Comparison of ENCODE assay signal across 21 cellular contexts in the genomic region with DNA sequence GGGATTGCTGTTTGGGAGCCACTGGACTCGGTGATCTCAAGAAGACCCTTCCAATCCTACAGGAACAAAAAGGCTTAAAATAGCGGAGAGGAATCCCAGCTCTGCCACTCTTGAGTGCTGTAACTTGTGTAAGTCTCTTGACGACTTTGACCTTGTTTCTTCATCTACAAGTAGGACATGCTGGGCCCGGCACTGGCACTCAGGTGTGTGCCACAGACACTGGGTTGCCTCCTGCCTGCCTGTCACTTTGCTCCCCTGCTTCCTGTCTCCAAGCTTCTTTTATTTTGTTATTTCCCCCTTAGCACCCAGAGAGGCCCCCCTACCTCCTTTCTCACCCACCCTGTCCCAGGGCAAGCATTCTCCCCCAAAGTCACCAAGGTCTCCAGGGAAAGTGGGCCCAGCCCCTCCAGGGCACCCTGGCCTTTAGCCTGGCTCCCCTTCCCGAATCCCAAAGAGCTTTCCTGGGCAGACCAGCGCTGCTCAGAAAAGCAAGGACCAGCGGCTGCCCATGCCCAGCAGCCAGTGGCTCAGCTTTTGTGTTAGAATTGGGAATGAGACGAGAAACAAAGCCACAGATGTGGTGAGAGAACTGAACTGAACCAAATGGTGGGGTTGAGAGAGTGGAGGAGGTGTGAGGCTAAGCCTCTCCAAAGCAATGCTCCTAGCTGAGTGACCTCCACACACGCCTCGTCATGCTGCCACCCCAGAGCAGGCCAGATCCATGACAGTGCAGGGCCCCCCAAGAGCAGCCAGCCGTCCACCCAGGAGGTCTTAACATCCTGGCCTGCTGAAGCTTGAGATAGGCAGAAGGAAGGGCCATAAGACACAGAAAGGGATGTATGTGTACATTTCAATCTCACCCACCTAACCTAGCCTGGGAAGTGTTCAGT. TPM values are rescaled to one million over a fixed set of nuclear protein-coding genes. Genes with fewer than 3 reads are reported as not detected.
DNase-seq lines count a peak whose midpoint lies in the region; ATAC-seq and TF ChIP-seq lines count a peak whose summit lies in the region.
"Had no signal": no experiment of that assay in that cellular context is flagged by ENCODE, and none has a peak within 500 bp of the region (broad histone marks: within the 10 kb centered on the region; RNA-seq: fewer than 3 reads in every experiment).

No MANE protein-coding gene starts in this region.

- DNase-seq in Right ventricle myocardium inferior (ENCODE audit: missing footprints): peak; percentile 51
- no peak for DNase-seq in left cardiac atrium
- DNase-seq in coronary artery (ENCODE audit: low spot score): peak; percentile 43
- peak; percentile 80 for DNase-seq in mesenteric fat pad (ENCODE audit: low spot score)
- DNase-seq in ureter (ENCODE audit: low spot score): peak; percentile 40
- DNase-seq in NOMO-1 treated with DMSO at 0.1 percent for 48 hours (lab: John Stamatoyannopoulos, UW; ENCODE audit: unreplicated experiment): no peak
- no peak for DNase-seq in stimulated activated CD4-positive, alpha-beta T cell treated with anti-CD3 and anti-CD28 coated beads, Interleukin-4, amount 100 ng/mL, for 1 hour
- DNase-seq in stimulated activated CD4-positive, alpha-beta T cell treated with anti-CD3 and anti-CD28 coated beads, Interleukin-12 subunit alpha, Interleukin-12 subunit beta, amount 100 ng/mL, for 4 hours: no peak
- DNase-seq: activated CD8-positive, alpha-beta T cell treated with anti-CD3 and anti-CD28 coated beads for 36 hours; anterior cingulate cortex; NCI-H1105; stimulated activated naive CD4-positive, alpha-beta T cell treated with Interleukin-2 at 50 U/mL for 16 hours; SW 1271 had no signal

- ATAC-seq in Right ventricle myocardium inferior (no peak), left cardiac atrium (no peak)
- ATAC-seq: activated CD8-positive, alpha-beta T cell treated with anti-CD3 and anti-CD28 coated beads for 36 hours; GM23338; naive thymus-derived CD4-positive, alpha-beta T cell had no signal

- no peak overlapping the region for H3K4me3 ChIP-seq in coronary artery
- H3K4me3 ChIP-seq: GM23338, K562 had no signal

- no peak overlapping the region for H3K27ac ChIP-seq in coronary artery

- TF ChIP-seq CTCF in coronary artery (IDR thresholded peaks at IDR 0.05): no peak

- intact Hi-C loops in Right ventricle myocardium inferior (cut with DNase I): no loop called here
- intact Hi-C loops in left cardiac atrium (cut with DNase I): no loop called here

RNA-seq across cellular contexts. Expression of a gene that starts 4.5 kb away (rescaled TPM):
- total RNA-seq in Right ventricle myocardium inferior: not detected
- total RNA-seq in left cardiac atrium: under 1 TPM in 1 of 2 donors, not detected in 1; 0.50 TPM
- 1.3 TPM for total RNA-seq in mesenteric fat pad
- 192 TPM for total RNA-seq in ureter
- total RNA-seq: activated CD8-positive, alpha-beta T cell treated with anti-CD3 and anti-CD28 coated beads for 36 hours; activated T-helper 2 cell treated with anti-CD3 and anti-CD28 coated beads, Interferon-gamma antibody, Interleukin-2, Interleukin-4, amounts not matched to agents 10 μg/mL and 5 μg/mL and 100 μg/mL, durations not matched to agents 14 hours and 24 hours and 36 hours; CD4-positive, alpha-beta T cell; endothelial cell of umbilical vein; lung microvascular endothelial cell; naive thymus-derived CD4-positive, alpha-beta T cell; pulmonary artery endothelial cell had no signal

Comparison
In these comparisons a context has a peak if more than half of its experiments do, and no peak if none do; other contexts are left out.
1. DNase-seq: peak in Right ventricle myocardium inferior (single experiment), coronary artery (single experiment), mesenteric fat pad (single experiment) and ureter (single experiment); none in left cardiac atrium (single experiment), NOMO-1 treated with DMSO at 0.1 percent for 48 hours (single experiment), stimulated activated CD4-positive, alpha-beta T cell treated with anti-CD3 and anti-CD28 coated beads, Interleukin-4, amount 100 ng/mL, for 1 hour (single experiment) and stimulated activated CD4-positive, alpha-beta T cell treated with anti-CD3 and anti-CD28 coated beads, Interleukin-12 subunit alpha, Interleukin-12 subunit beta, amount 100 ng/mL, for 4 hours (single experiment).
2. RNA of a gene that starts 4.5 kb away (total RNA-seq): 192 TPM in ureter (single experiment); 1.3 TPM in mesenteric fat pad (single experiment), 0.50 TPM in left cardiac atrium and not detected in Right ventricle myocardium inferior (single experiment); every median in the first group is over 10 times any median in the second.